1 cellular context compared by ENCODE assay signal in genomic region chr13:85742355-85742754, GRCh38.
TF ChIP-seq lines count a peak whose summit lies in the region.

No MANE protein-coding gene starts in this region.

TF ChIP-seq in SK-N-SH, 30 proteins besides CTCF, POLR2A, EP300 and RAD21 (continued from another document):
- TF ChIP-seq TEAD4 (IDR thresholded peaks at IDR 0.05; ENCODE audit: borderline replicate concordance, insufficient read depth) = no peak
TF ChIP-seq in SK-N-SH: peak in this region for 0.
